Comparison of ENCODE assay signal across 9 cellular contexts in genomic region chr5:82347213-82347947, GRCh38.
DNase-seq lines count a peak whose midpoint lies in the region; ATAC-seq and TF ChIP-seq lines count a peak whose summit lies in the region.
"Had no signal": no experiment of that assay in that cellular context is flagged by ENCODE, and none has a peak within 500 bp of the region (broad histone marks: within the 10 kb centered on the region; RNA-seq: fewer than 3 reads in every experiment).

No MANE protein-coding gene starts in this region.

- H3K27ac Mint-ChIP-seq in activated naive CD4-positive, alpha-beta T cell treated with anti-CD3 and anti-CD28 coated beads for 36 hours, result no peak overlapping the region
- no peak overlapping the region for H3K27ac Mint-ChIP-seq in endothelial cell (ENCODE audit: unreplicated experiment)
- H3K27ac Mint-ChIP-seq: activated naive CD4-positive, alpha-beta T cell treated with anti-CD3 and anti-CD28 coated beads, Interleukin-2, amount 50 U/mL, for 24 hours had no signal

- no peaks in the 10 kb centered on the region for H3K36me3 Mint-ChIP-seq in activated naive CD4-positive, alpha-beta T cell treated with anti-CD3 and anti-CD28 coated beads for 36 hours (ENCODE audit: low read depth)
- no peaks in the 10 kb centered on the region for H3K36me3 Mint-ChIP-seq in endothelial cell (ENCODE audit: low read depth, unreplicated experiment)
- H3K36me3 Mint-ChIP-seq: activated naive CD4-positive, alpha-beta T cell treated with anti-CD3 and anti-CD28 coated beads, Interleukin-2, amount 50 U/mL, for 24 hours had no signal

- ATAC-seq in lung (ENCODE audit: insufficient read depth, low FRiP score) (peak; percentile 20), upper lobe of right lung (no peak), HG03378 (IDR thresholded peaks at IDR 0.05; ENCODE audit: unreplicated experiment) (no peak)

- peaks cover 6% of the 10 kb centered on the region for H3K27me3 Mint-ChIP-seq in activated naive CD4-positive, alpha-beta T cell treated with anti-CD3 and anti-CD28 coated beads for 36 hours (ENCODE audit: low read depth)
- H3K27me3 Mint-ChIP-seq in endothelial cell (ENCODE audit: unreplicated experiment), result peaks cover 1% of the 10 kb centered on the region

- intact Hi-C loops in activated naive CD4-positive, alpha-beta T cell treated with anti-CD3 and anti-CD28 coated beads for 36 hours (cut with micrococcal nuclease), result no loop called here
- intact Hi-C loops in upper lobe of right lung (cut with DNase I), result no loop called here

- 73 to 81% methylated on average over 12 of the region's 12 CpGs for WGBS in lung, 2 donors

- no peak for TF ChIP-seq CTCF in lung (IDR thresholded peaks at IDR 0.05; ENCODE audit: control extremely low read depth, extremely low read depth)
- no peak for TF ChIP-seq CTCF in upper lobe of right lung (IDR thresholded peaks at IDR 0.05)
- TF ChIP-seq CTCF in endothelial cell (IDR thresholded peaks at IDR 0.05; ENCODE audit: unreplicated experiment), result no peak

- no peaks in the 10 kb centered on the region for H3K9me3 Mint-ChIP-seq in activated naive CD4-positive, alpha-beta T cell treated with anti-CD3 and anti-CD28 coated beads for 36 hours
- no peaks in the 10 kb centered on the region for H3K9me3 Mint-ChIP-seq in endothelial cell (ENCODE audit: unreplicated experiment)
- H3K9me3 Mint-ChIP-seq: activated naive CD4-positive, alpha-beta T cell treated with anti-CD3 and anti-CD28 coated beads, Interleukin-2, amount 50 U/mL, for 24 hours had no signal

- H3K4me3 ChIP-seq in lung (no peak overlapping the region), upper lobe of right lung (no peak overlapping the region)

- H3K27ac ChIP-seq in cingulate gyrus (ENCODE audit: low read depth, low read length) (peak overlapping the region; percentile 88), lung (ENCODE audit: low read depth in 1 of 2, low read length in 1 of 2) (peak overlapping the region; percentile 7 to 54), upper lobe of right lung (peak overlapping the region; percentile 26)

- H3K9me3 ChIP-seq in lung (ENCODE audit: control insufficient read depth in 2 of 2, insufficient read depth in 1 of 2, low read length in 1 of 2) (no peaks in the 10 kb centered on the region), upper lobe of right lung (no peaks in the 10 kb centered on the region)

- DNase-seq in activated naive CD4-positive, alpha-beta T cell treated with anti-CD3 and anti-CD28 coated beads for 36 hours, result peak; percentile 19
- no peak for DNase-seq in activated naive CD4-positive, alpha-beta T cell (lab: John Stamatoyannopoulos, UW)
- no peak for DNase-seq in lung (ENCODE audit: low spot score)
- no peak for DNase-seq in upper lobe of right lung
- DNase-seq in NCI-H1105 treated with DMSO at 0.1 percent for 48 hours (lab: John Stamatoyannopoulos, UW), result no peak
- no peak for DNase-seq in endothelial cell (ENCODE audit: low spot score)

- peaks cover 3 to 7% of the 10 kb centered on the region in 2 donors for H3K4me1 ChIP-seq in lung (ENCODE audit: control insufficient read depth in 2 of 2, insufficient read depth in 2 of 2, low read length in 2 of 2)
- peaks cover 12% of the 10 kb centered on the region for H3K4me1 ChIP-seq in upper lobe of right lung

- H3K27me3 ChIP-seq in lung (ENCODE audit: control insufficient read depth, insufficient read depth), result no peaks in the 10 kb centered on the region
- no peaks in the 10 kb centered on the region for H3K27me3 ChIP-seq in upper lobe of right lung

- CTCF ChIA-PET in activated naive CD4-positive, alpha-beta T cell treated with anti-CD3 and anti-CD28 coated beads for 36 hours (lab: Charles Lee), result interaction anchor here (0.6 to 0.8 kb wide), 2 partner anchors 36 to 122 kb away, joined by 3 to 4 read pairs; no protein-coding TSS in a partner anchor

- no peak overlapping the region for H3K4me3 Mint-ChIP-seq in activated naive CD4-positive, alpha-beta T cell treated with anti-CD3 and anti-CD28 coated beads for 36 hours
- H3K4me3 Mint-ChIP-seq in endothelial cell (ENCODE audit: unreplicated experiment), result no peak overlapping the region
- H3K4me3 Mint-ChIP-seq: activated naive CD4-positive, alpha-beta T cell treated with anti-CD3 and anti-CD28 coated beads, Interleukin-2, amount 50 U/mL, for 24 hours had no signal

- peaks cover 6% of the 10 kb centered on the region for H3K4me1 Mint-ChIP-seq in activated naive CD4-positive, alpha-beta T cell treated with anti-CD3 and anti-CD28 coated beads for 36 hours (ENCODE audit: low read depth)
- H3K4me1 Mint-ChIP-seq in endothelial cell (ENCODE audit: unreplicated experiment), result peaks cover 17% of the 10 kb centered on the region
- H3K4me1 Mint-ChIP-seq: activated naive CD4-positive, alpha-beta T cell treated with anti-CD3 and anti-CD28 coated beads, Interleukin-2, amount 50 U/mL, for 24 hours had no signal

- no peaks in the 10 kb centered on the region for H3K36me3 ChIP-seq in lung (ENCODE audit: control insufficient read depth in 2 of 2, insufficient read depth in 2 of 2, low read length in 2 of 2)
- H3K36me3 ChIP-seq in upper lobe of right lung, result no peaks in the 10 kb centered on the region

Comparison
In these comparisons a context has a peak if more than half of its experiments do, and no peak if none do; other contexts are left out.
1. H3K27ac ChIP-seq: peak in every context shown above with its lines; median percentile 88 in cingulate gyrus; 30 in lung; 26 in upper lobe of right lung.